10 cellular contexts compared by ENCODE assay signal in genomic region chr6:149471801-149472200, GRCh38. TPM values are rescaled to one million over a fixed set of nuclear protein-coding genes. Genes with fewer than 3 reads are reported as not detected.
DNase-seq lines count a peak whose midpoint lies in the region; ATAC-seq and TF ChIP-seq lines count a peak whose summit lies in the region.
"Had no signal": no experiment of that assay in that cellular context is flagged by ENCODE, and none has a peak within 500 bp of the region (broad histone marks: within the 10 kb centered on the region; RNA-seq: fewer than 3 reads in every experiment).

No MANE protein-coding gene starts in this region.

- peak; percentile 44 to 50 for ATAC-seq in activated T-cell treated with anti-CD3 and anti-CD28 coated beads, Interleukin-2, amount 50 U/mL, for 4 hours
- ATAC-seq in HG02610 (IDR thresholded peaks at IDR 0.05; ENCODE audit: unreplicated experiment) (peak; percentile 63), right lobe of liver (no peak)
- peak; percentile 47 for ATAC-seq in stimulated activated naive CD8-positive, alpha-beta T cell treated with anti-CD3 and anti-CD28 coated beads, Interleukin-15, Interleukin-2, amounts not matched to agents 100 U/mL and 50 U/mL, for 24 hours
- ATAC-seq: gastrocnemius medialis had no signal

- H3K4me2 ChIP-seq in MM.1S (ENCODE audit: low read depth, low read length) = no peak overlapping the region

- H3K9me3 ChIP-seq in MM.1S (replicated peaks; ENCODE audit: insufficient read depth, low read length) (no peaks in the 10 kb centered on the region), right lobe of liver (no peaks in the 10 kb centered on the region)
- H3K9me3 ChIP-seq: gastrocnemius medialis had no signal

- H3K4me3 ChIP-seq in MM.1S (ENCODE audit: low read length) (no peak overlapping the region), right lobe of liver (no peak overlapping the region)
- H3K4me3 ChIP-seq: gastrocnemius medialis had no signal

- peaks cover 5% of the 10 kb centered on the region for H3F3A ChIP-seq in MM.1S (ENCODE audit: insufficient read depth, low read length)

- H3K79me2 ChIP-seq in MM.1S (ENCODE audit: low read length) = no peaks in the 10 kb centered on the region

- H3K27ac ChIP-seq in MM.1S (ENCODE audit: low read length) (no peak overlapping the region), right lobe of liver (no peak overlapping the region)
- H3K27ac ChIP-seq: gastrocnemius medialis had no signal

- H3K9me3 Mint-ChIP-seq in activated T-cell treated with anti-CD3 and anti-CD28 coated beads, Interleukin-2, amount 50 U/mL, for 4 hours = no peaks in the 10 kb centered on the region

- no peak for TF ChIP-seq CTCF in MM.1S (IDR thresholded peaks at IDR 0.05; ENCODE audit: low read length)
- no peak for TF ChIP-seq CTCF in right lobe of liver (IDR thresholded peaks at IDR 0.05)

- no peaks in the 10 kb centered on the region for H4K20me1 ChIP-seq in MM.1S (ENCODE audit: insufficient read depth, low read length)

- H3K27me3 ChIP-seq in MM.1S (replicated peaks; ENCODE audit: insufficient read depth, low read length) (peaks cover 8% of the 10 kb centered on the region; the same call in 1 of the 2 replicates), right lobe of liver (no peaks in the 10 kb centered on the region)
- H3K27me3 ChIP-seq: gastrocnemius medialis had no signal

- no peak for TF ChIP-seq POLR2A in right lobe of liver (IDR thresholded peaks at IDR 0.05)

- H3K9ac ChIP-seq in MM.1S (ENCODE audit: low read length) = no peak overlapping the region

- H3K4me1 Mint-ChIP-seq in activated T-cell treated with anti-CD3 and anti-CD28 coated beads, Interleukin-2, amount 50 U/mL, for 4 hours (ENCODE audit: low read depth) = peaks cover 74% of the 10 kb centered on the region

- no peak for DNase-seq in activated T-cell treated with anti-CD3 and anti-CD28 coated beads, Interleukin-2, amount 50 U/mL, for 4 hours
- DNase-seq in activated T-cell treated with anti-CD3 and anti-CD28 coated beads, Interleukin-2, amount 50 U/mL, for 1 hour = no peak
- DNase-seq in MM.1S = peak; percentile 45
- DNase-seq in stimulated activated naive CD8-positive, alpha-beta T cell treated with anti-CD3 and anti-CD28 coated beads, Interleukin-15, Interleukin-2, amounts not matched to agents 100 U/mL and 50 U/mL, for 24 hours = no peak
- DNase-seq in right lobe of liver = no peak
- DNase-seq in NCI-H1092 (lab: John Stamatoyannopoulos, UW) = no peak
- DNase-seq in HT-29 (ENCODE audit: low spot score) = no peak
- DNase-seq: ACHN, gastrocnemius medialis had no signal

- no peaks in the 10 kb centered on the region for H3K27me3 Mint-ChIP-seq in activated T-cell treated with anti-CD3 and anti-CD28 coated beads, Interleukin-2, amount 50 U/mL, for 4 hours (ENCODE audit: low read depth)

- 55% methylated on average over 3 of the region's 3 CpGs for whole genome bisulfite sequencing in right lobe of liver (ENCODE audit: insufficient coverage, low coverage, low lambda C conversion rate, missing lambda C conversion rate)

- H3K9me2 ChIP-seq in MM.1S (replicated peaks; ENCODE audit: insufficient read depth, low read length) = no peaks in the 10 kb centered on the region

- H3K36me3 Mint-ChIP-seq in activated T-cell treated with anti-CD3 and anti-CD28 coated beads, Interleukin-2, amount 50 U/mL, for 4 hours (ENCODE audit: insufficient read depth) = peaks cover 30% of the 10 kb centered on the region

- H3K4me3 Mint-ChIP-seq in activated T-cell treated with anti-CD3 and anti-CD28 coated beads, Interleukin-2, amount 50 U/mL, for 4 hours = peak overlapping the region; percentile 8

- H3K36me3 ChIP-seq in MM.1S (replicated peaks; ENCODE audit: insufficient read depth, low read length) (no peaks in the 10 kb centered on the region), right lobe of liver (no peaks in the 10 kb centered on the region)
- H3K36me3 ChIP-seq: gastrocnemius medialis had no signal

- no peak overlapping the region for H2AFZ ChIP-seq in MM.1S (ENCODE audit: low read length)

- intact Hi-C loops in right lobe of liver (cut with DNase I) = no loop called here

- H3K4me1 ChIP-seq in MM.1S (ENCODE audit: low read length) (peaks cover 11% of the 10 kb centered on the region; the same call in 1 of the 2 replicates), right lobe of liver (no peaks in the 10 kb centered on the region)
- H3K4me1 ChIP-seq: gastrocnemius medialis had no signal

RNA-seq across cellular contexts. Expression of gene ZC3H12D, which starts 13.0 kb away (rescaled TPM):
- total RNA-seq in activated T-cell treated with anti-CD3 and anti-CD28 coated beads, Interleukin-2, amount 50 U/mL, for 4 hours = 10 to 100 TPM; 22.2 to 51.5 (median 42.5) TPM
- total RNA-seq in right lobe of liver = 1 to 10 TPM in 1 of 6 experiments, under 1 TPM in 5; 0.49 to 1.4 (median 0.90) TPM
- total RNA-seq in HT-29 (2014; rRNA removed; shearing (Covaris generic)) = not detected in 2 replicates

Comparison
In these comparisons a context has a peak if more than half of its experiments do, and no peak if none do; other contexts are left out.
1. ATAC-seq: peak in activated T-cell treated with anti-CD3 and anti-CD28 coated beads, Interleukin-2, amount 50 U/mL, for 4 hours (2 of 2), HG02610 (single experiment) and stimulated activated naive CD8-positive, alpha-beta T cell treated with anti-CD3 and anti-CD28 coated beads, Interleukin-15, Interleukin-2, amounts not matched to agents 100 U/mL and 50 U/mL, for 24 hours (single experiment); none in right lobe of liver (0 of 4).
2. RNA of gene ZC3H12D, which starts 13.0 kb away (total RNA-seq): 22.2 to 51.5 TPM in activated T-cell treated with anti-CD3 and anti-CD28 coated beads, Interleukin-2, amount 50 U/mL, for 4 hours; 0.49 to 1.4 TPM in right lobe of liver and not detected in HT-29; every median in the first group is over 4 times any median in the second.